8 cellular contexts compared by ENCODE assay signal in the genomic region with DNA sequence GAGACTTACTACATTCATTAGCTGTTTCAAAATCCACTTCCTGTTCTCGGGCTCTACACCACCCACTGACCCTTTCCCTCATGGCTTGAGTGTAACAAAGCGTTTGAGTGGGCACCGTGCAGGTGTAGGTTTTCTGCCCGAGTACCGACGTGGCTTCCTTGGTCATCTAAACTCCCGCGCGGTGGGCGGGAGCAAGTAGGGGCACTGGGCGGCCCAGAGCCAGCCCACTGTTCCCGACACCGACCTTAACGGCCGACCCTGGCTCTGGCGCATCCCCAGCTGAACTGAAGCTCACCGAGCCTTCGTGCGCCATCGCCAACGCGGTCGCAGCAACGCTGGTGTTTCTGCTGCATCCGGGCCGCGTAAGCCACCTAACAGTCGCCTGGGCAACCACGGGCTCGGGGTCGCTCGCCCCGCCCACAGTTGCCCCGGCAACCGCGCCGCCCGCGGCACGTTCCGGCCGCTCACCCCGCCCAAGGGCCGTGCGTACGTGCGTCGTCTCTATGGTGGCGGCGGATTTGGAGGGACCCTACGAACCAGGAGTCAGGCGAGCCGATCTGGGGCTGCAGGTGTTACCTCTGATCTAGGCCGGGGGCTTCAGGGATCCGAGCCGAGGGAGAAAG. TPM values are rescaled to one million over a fixed set of nuclear protein-coding genes. Genes with fewer than 3 reads are reported as not detected.
A peak's percentile ranks its signal among the peaks of the same experiment; 100 is the strongest.
DNase-seq lines count a peak whose midpoint lies in the region; TF ChIP-seq lines count a peak whose summit lies in the region.

Gene C2orf81, minus strand, starts transcription at position 372 of the 623 bp plus-strand sequence. Its CDS starts 59 bp downstream, at position 313.
A gene with protein sequence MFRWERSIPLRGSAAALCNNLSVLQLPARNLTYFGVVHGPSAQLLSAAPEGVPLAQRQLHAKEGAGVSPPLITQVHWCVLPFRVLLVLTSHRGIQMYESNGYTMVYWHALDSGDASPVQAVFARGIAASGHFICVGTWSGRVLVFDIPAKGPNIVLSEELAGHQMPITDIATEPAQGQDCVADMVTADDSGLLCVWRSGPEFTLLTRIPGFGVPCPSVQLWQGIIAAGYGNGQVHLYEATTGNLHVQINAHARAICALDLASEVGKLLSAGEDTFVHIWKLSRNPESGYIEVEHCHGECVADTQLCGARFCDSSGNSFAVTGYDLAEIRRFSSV (plus strand): TSS at position 483 of the 623 bp plus-strand sequence. CDS start 424 bp downstream, outside the sequence.

- H3K36me3 ChIP-seq in neuron (ENCODE audit: insufficient read depth, low read length) (peaks cover 19% of the 10 kb centered on the region), subcutaneous abdominal adipose tissue (ENCODE audit: control insufficient read depth in 5 of 5, insufficient read depth in 5 of 5, low read length in 5 of 5) (peaks cover 0 to 15% (median 9%) of the 10 kb centered on the region in 5 donors)

- TF ChIP-seq CTCF in H9 (conservative IDR thresholded peaks at IDR 0.05), result no peak
- no peak for TF ChIP-seq CTCF in fibroblast of villous mesenchyme (IDR thresholded peaks at IDR 0.05; ENCODE audit: insufficient read depth, low read depth, low read length)

- H3K27ac ChIP-seq in H9 (ENCODE audit: insufficient read length, low read depth, low read length) (no peak within 1 kb of the TSS), subcutaneous abdominal adipose tissue (ENCODE audit: low read depth, low read length) (peak within 1 kb of the TSS; percentile 30)

- H3K4me1 Mint-ChIP-seq in H9, result peaks cover 11 to 15% of the 10 kb centered on the region in 2 experiments

- H2BK5ac ChIP-seq in H9 (ENCODE audit: insufficient read length, low read length), result no peak within 1 kb of the TSS

- H3K79me1 ChIP-seq in H9 (ENCODE audit: insufficient read depth, low read depth, low read length, poor library complexity, severe bottlenecking), result no peaks in the 10 kb centered on the region

- peaks cover 30% of the 10 kb centered on the region for H3K27me3 Mint-ChIP-seq in H9 (ENCODE audit: low read depth)

- no peaks in the 10 kb centered on the region for H3K79me2 ChIP-seq in H9 (ENCODE audit: insufficient read depth, low read length)

- peak within 1 kb of the TSS; percentile 88 to 99 (median 92) for H3K27ac Mint-ChIP-seq in H9

- no peak within 1 kb of the TSS for H4K91ac ChIP-seq in H9 (ENCODE audit: insufficient read length, low read depth, low read length)

- H2AK5ac ChIP-seq in H9 (ENCODE audit: insufficient read length, low read length), result no peak within 1 kb of the TSS

- peak within 1 kb of the TSS; percentile 83 for H3K18ac ChIP-seq in H9 (ENCODE audit: insufficient read length, low read depth, low read length)

- H2BK12ac ChIP-seq in H9 (ENCODE audit: insufficient read length, low read depth, low read length), result no peak within 1 kb of the TSS

- H3K36me3 Mint-ChIP-seq in H9 (ENCODE audit: insufficient read depth in 1 of 3, low read depth in 3 of 3), result peaks cover 10 to 26% (median 21%) of the 10 kb centered on the region in 3 experiments

- peak; percentile 96 for TF ChIP-seq POLR2A in Raji (IDR thresholded peaks at IDR 0.05; ENCODE audit: insufficient read depth, low read depth, low read length)

- H2BK15ac ChIP-seq in H9 (ENCODE audit: low read depth, low read length), result no peak within 1 kb of the TSS

- H3T11ph ChIP-seq in H9 (ENCODE audit: low read length), result no peak within 1 kb of the TSS

- DNase-seq in ELR (ENCODE audit: low read depth) (peak; percentile 93), H9 (peak; percentile 95), M059J (ENCODE audit: low read depth) (peak; percentile 90), fibroblast of villous mesenchyme (ENCODE audit: low read depth) (peak; percentile 84)
- peak; percentile 97 for DNase-seq in activated effector memory CD4-positive, alpha-beta T cell treated with anti-CD3 and anti-CD28 coated beads, Interleukin-2, amount 50 U/mL, for 16 hours

- no peak within 1 kb of the TSS for H2BK20ac ChIP-seq in H9 (ENCODE audit: low read depth, low read length, poor library complexity, severe bottlenecking)

- H3K27me3 ChIP-seq in H9 (ENCODE audit: insufficient read depth, low read length) (no peaks in the 10 kb centered on the region), neuron (ENCODE audit: insufficient read depth, low read length) (no peaks in the 10 kb centered on the region), subcutaneous abdominal adipose tissue (ENCODE audit: control insufficient read depth in 5 of 5, insufficient read depth in 4 of 5, low read length in 5 of 5) (peaks cover 0 to 11% (median 4%) of the 10 kb centered on the region in 5 donors)

- H3K9ac ChIP-seq in H9 (ENCODE audit: extremely low read depth, insufficient read length, low read length), result peak within 1 kb of the TSS; percentile 60
- peak within 1 kb of the TSS in 3 of 5 donors; percentile 46 to 70 (median 68) for H3K9ac ChIP-seq in subcutaneous abdominal adipose tissue (ENCODE audit: low read length in 5 of 5)

- peak within 1 kb of the TSS; percentile 77 for H3K14ac ChIP-seq in H9 (ENCODE audit: insufficient read depth, low read length)

- H3K4ac ChIP-seq in H9 (ENCODE audit: low read depth, low read length), result no peak within 1 kb of the TSS

- peak within 1 kb of the TSS; percentile 52 for H3K4me2 ChIP-seq in H9 (ENCODE audit: insufficient read depth, insufficient read length, low read length)

- H3K23ac ChIP-seq in H9 (ENCODE audit: insufficient read length, low read depth, low read length), result no peak within 1 kb of the TSS

- no CpG with 5 or more reads among the region's 56 CpGs for WGBS in H9 (ENCODE audit: extremely low coverage, insufficient read length, low lambda C conversion rate)

- no peaks in the 10 kb centered on the region for H4K20me1 ChIP-seq in H9 (ENCODE audit: control insufficient read depth, insufficient read depth, insufficient read length)

- no peak within 1 kb of the TSS for H3K56ac ChIP-seq in H9 (ENCODE audit: insufficient read length, low read depth, low read length)

- no peaks in the 10 kb centered on the region; a peak in 1 of 5 replicates for H3K9me3 Mint-ChIP-seq in H9

- H3K9me3 ChIP-seq in H9 (ENCODE audit: control insufficient read depth, low read depth, low read length) (no peaks in the 10 kb centered on the region), neuron (ENCODE audit: low read length) (no peaks in the 10 kb centered on the region), subcutaneous abdominal adipose tissue (ENCODE audit: control insufficient read depth in 5 of 5, low read length in 5 of 5) (no peaks in the 10 kb centered on the region)

- H3K4me3 ChIP-seq in fibroblast of villous mesenchyme (ENCODE audit: low read depth, low read length) (peak within 1 kb of the TSS; percentile 78), neuron (ENCODE audit: low read length) (peak within 1 kb of the TSS; percentile 73), subcutaneous abdominal adipose tissue (ENCODE audit: low read depth in 1 of 5, low read length in 5 of 5) (peak within 1 kb of the TSS; percentile 59 to 82 (median 76))

- peak within 1 kb of the TSS; percentile 94 to 98 for H3K4me3 Mint-ChIP-seq in H9

- H2AFZ ChIP-seq in H9 (ENCODE audit: low read length) (peak within 1 kb of the TSS; percentile 34), neuron (ENCODE audit: low read depth, low read length) (peak within 1 kb of the TSS; percentile 83)

- H3K23me2 ChIP-seq in H9 (ENCODE audit: insufficient read length, low read depth, low read length, poor library complexity, severe bottlenecking), result peaks cover 9% of the 10 kb centered on the region

- no peak within 1 kb of the TSS for H4K8ac ChIP-seq in H9 (replicated peaks; ENCODE audit: insufficient read length, low read depth, low read length)

- H2BK120ac ChIP-seq in H9 (ENCODE audit: low read depth, low read length, poor library complexity, severe bottlenecking), result no peak within 1 kb of the TSS

- H3K4me1 ChIP-seq in H9 (ENCODE audit: insufficient read depth, low read length), result no peaks in the 10 kb centered on the region
- peaks cover 10% of the 10 kb centered on the region for H3K4me1 ChIP-seq in neuron (ENCODE audit: insufficient read depth, low read length)
- H3K4me1 ChIP-seq in subcutaneous abdominal adipose tissue (ENCODE audit: control insufficient read depth in 5 of 5, insufficient read depth in 5 of 5, low read length in 5 of 5), result peaks cover 0 to 17% (median 15%) of the 10 kb centered on the region in 5 donors

- no peak within 1 kb of the TSS for H4K5ac ChIP-seq in H9 (ENCODE audit: insufficient read length, low read depth, low read length)

RNA-seq across cellular contexts. Expression of gene C2orf81, which starts in this region (rescaled TPM):
- total RNA-seq in H9 (2021) (2.4 and 3.5 TPM in 2 replicates), fibroblast of villous mesenchyme (0.86 and 1.3 TPM in 2 replicates)
- total RNA-seq in M059J (2014; rRNA removed; shearing (Covaris generic)), result 0.57 and 1.6 TPM in 2 replicates

RNA-seq across cellular contexts. Expression of the second gene that starts in this region (rescaled TPM):
- total RNA-seq in H9 (2021) (65.0 and 66.4 TPM in 2 replicates), fibroblast of villous mesenchyme (28.9 and 43.8 TPM in 2 replicates)
- total RNA-seq in M059J (2014; rRNA removed; shearing (Covaris generic)), result 60.2 and 64.7 TPM in 2 replicates
